13 cellular contexts compared by ENCODE assay signal in the genomic region with DNA sequence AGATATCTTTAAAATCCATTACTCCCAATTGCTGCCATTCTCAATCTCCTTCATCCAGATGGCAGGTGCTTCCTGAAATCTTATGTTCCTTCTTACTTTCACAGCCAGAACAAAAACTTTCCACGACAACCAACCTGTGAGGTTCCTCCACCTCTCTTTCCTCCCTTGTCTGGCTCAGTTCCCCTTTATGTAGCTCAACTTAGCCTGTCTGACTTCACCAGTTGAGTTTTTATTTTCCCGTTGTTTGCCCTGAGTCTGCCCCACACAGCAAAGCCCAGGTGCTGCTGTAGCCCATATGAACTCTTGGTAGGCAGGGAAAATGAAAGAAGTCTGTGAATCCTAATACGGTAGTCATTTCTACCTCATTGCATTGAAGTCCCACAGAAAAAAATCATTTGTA.
DNase-seq lines count a peak whose midpoint lies in the region; ATAC-seq, FAIRE-seq and TF ChIP-seq lines count a peak whose summit lies in the region.
"Had no signal": no experiment of that assay in that cellular context is flagged by ENCODE, and none has a peak within 500 bp of the region (broad histone marks: within the 10 kb centered on the region; RNA-seq: fewer than 3 reads in every experiment).

No MANE protein-coding gene starts in this region.

- H3K9me3 Mint-ChIP-seq in CD14-positive monocyte: peaks cover 0 to 7% (median 2%) of the 10 kb centered on the region in 7 donors
- no peaks in the 10 kb centered on the region for H3K9me3 Mint-ChIP-seq in stimulated activated naive CD8-positive, alpha-beta T cell treated with anti-CD3 and anti-CD28 coated beads, Interleukin-15, amount 100 ng/mL, for 72 hours
- H3K9me3 Mint-ChIP-seq: T-helper 2 cell treated with Interferon-gamma antibody and Interleukin-4, amounts not matched to agents 5 μg/mL and 100 μg/mL, for 36 hours had no signal

- peaks cover 4 to 14% (median 6%) of the 10 kb centered on the region in 3 donors for H3K27me3 Mint-ChIP-seq in CD14-positive monocyte (ENCODE audit: low read depth in 3 of 3)
- peaks cover 14% of the 10 kb centered on the region for H3K27me3 Mint-ChIP-seq in stimulated activated naive CD8-positive, alpha-beta T cell treated with anti-CD3 and anti-CD28 coated beads, Interleukin-15, amount 100 ng/mL, for 72 hours

- peak overlapping the region; percentile 94 to 98 (median 96) for H3K27ac Mint-ChIP-seq in CD14-positive monocyte
- no peak overlapping the region for H3K27ac Mint-ChIP-seq in stimulated activated naive CD8-positive, alpha-beta T cell treated with anti-CD3 and anti-CD28 coated beads, Interleukin-15, amount 100 ng/mL, for 72 hours
- H3K27ac Mint-ChIP-seq: T-helper 2 cell treated with Interferon-gamma antibody and Interleukin-4, amounts not matched to agents 5 μg/mL and 100 μg/mL, for 36 hours had no signal

- H3K36me3 Mint-ChIP-seq in CD14-positive monocyte: peaks cover 3 to 6% of the 10 kb centered on the region in 2 donors

- no peak for FAIRE-seq in urothelium cell line (lab: Jason Lieb, UNC)

- intact Hi-C loops in CD14-positive monocyte (cut with micrococcal nuclease): loop anchor here (5.0 to 10.0 kb wide), 5 partner anchors 54 to 179 kb away; no protein-coding TSS in a partner anchor

- H3K4me1 Mint-ChIP-seq in CD14-positive monocyte: peaks cover 60% of the 10 kb centered on the region
- no peaks in the 10 kb centered on the region for H3K4me1 Mint-ChIP-seq in stimulated activated naive CD8-positive, alpha-beta T cell treated with anti-CD3 and anti-CD28 coated beads, Interleukin-15, amount 100 ng/mL, for 72 hours

- DNase-seq in CD14-positive monocyte (ENCODE audit: low spot score) (peak; percentile 50), NOMO-1 treated with dmso at 0.1 percent for 144 hours (lab: John Stamatoyannopoulos, UW; ENCODE audit: unreplicated experiment) (peak; percentile 41), urothelium cell line (ENCODE audit: low spot score) (no peak), glomerular visceral epithelial cell (ENCODE audit: extremely low spot score) (no peak), superior temporal gyrus (ENCODE audit: extremely low spot score) (no peak)
- DNase-seq in stimulated activated naive CD8-positive, alpha-beta T cell treated with anti-CD3 and anti-CD28 coated beads, Interleukin-15, amount 100 ng/mL, for 72 hours: no peak
- DNase-seq: activated T-cell treated with anti-CD3 and anti-CD28 coated beads for 4 hours; brain microvascular endothelial cell; islet precursor cell; stimulated activated CD4-positive, alpha-beta T cell treated with anti-CD3 and anti-CD28 coated beads, Interleukin-4, amount 100 ng/mL, for 4 hours had no signal

- no peak for TF ChIP-seq CTCF in CD14-positive monocyte (IDR thresholded peaks at IDR 0.05)

- H3K4me3 Mint-ChIP-seq in CD14-positive monocyte: peak overlapping the region; percentile 31 to 78
- H3K4me3 Mint-ChIP-seq in stimulated activated naive CD8-positive, alpha-beta T cell treated with anti-CD3 and anti-CD28 coated beads, Interleukin-15, amount 100 ng/mL, for 72 hours: peak overlapping the region in 1 of 2 donors; percentile 18
- H3K4me3 Mint-ChIP-seq: T-helper 2 cell treated with Interferon-gamma antibody and Interleukin-4, amounts not matched to agents 5 μg/mL and 100 μg/mL, for 36 hours had no signal

- ATAC-seq in GM19452 (IDR thresholded peaks at IDR 0.05; ENCODE audit: unreplicated experiment) (peak; percentile 68), HG02973 (IDR thresholded peaks at IDR 0.05; ENCODE audit: unreplicated experiment) (peak; percentile 64)
- no peak for ATAC-seq in stimulated activated naive CD8-positive, alpha-beta T cell treated with anti-CD3 and anti-CD28 coated beads, Interleukin-15, amount 100 ng/mL, for 72 hours

Comparison
In these comparisons a context has a peak if more than half of its experiments do, and no peak if none do; other contexts are left out.
1. DNase-seq: peak in CD14-positive monocyte (single experiment) and NOMO-1 treated with dmso at 0.1 percent for 144 hours (single experiment); none in stimulated activated naive CD8-positive, alpha-beta T cell treated with anti-CD3 and anti-CD28 coated beads, Interleukin-15, amount 100 ng/mL, for 72 hours (0 of 2), urothelium cell line (single experiment), glomerular visceral epithelial cell (single experiment) and superior temporal gyrus (single experiment).
2. H3K27ac Mint-ChIP-seq: peak in CD14-positive monocyte (7 of 7); none in stimulated activated naive CD8-positive, alpha-beta T cell treated with anti-CD3 and anti-CD28 coated beads, Interleukin-15, amount 100 ng/mL, for 72 hours (0 of 2).